In genomic region chr14:100056431-100056830, GRCh38 we compare ENCODE assay signal across 19 cellular contexts. TPM values are rescaled to one million over a fixed set of nuclear protein-coding genes. Genes with fewer than 3 reads are reported as not detected.
A peak's percentile ranks its signal among the peaks of the same experiment; 100 is the strongest.
DNase-seq lines count a peak whose midpoint lies in the region; ATAC-seq and TF ChIP-seq lines count a peak whose summit lies in the region.
"Had no signal": no experiment of that assay in that cellular context is flagged by ENCODE, and none has a peak within 500 bp of the region (broad histone marks: within the 10 kb centered on the region; RNA-seq: fewer than 3 reads in every experiment).

No MANE protein-coding gene starts in this region.

- POLR2A ChIA-PET in activated CD4-positive, alpha-beta T cell treated with anti-CD3 and anti-CD28 coated beads, Interleukin-2, amount 10 ng/mL, durations not matched to agents 7 days and 5 days (lab: Charles Lee): no interaction called here
- POLR2A ChIA-PET in CD4-positive, alpha-beta T cell (lab: Charles Lee): interaction anchor here (31.0 kb wide), 1 partner anchor 32 kb away, joined by 1638 read pairs; the partner anchor contains the start of gene EVL
- POLR2A ChIA-PET in naive thymus-derived CD8-positive, alpha-beta T cell (lab: Charles Lee): interaction anchor here (52.2 kb wide), 1 partner anchor 37 kb away, joined by 2215 read pairs; the partner anchor contains the start of gene EVL
- POLR2A ChIA-PET in activated CD4-positive, alpha-beta memory T cell treated with anti-CD3 and anti-CD28 coated beads, Interleukin-2, amount 10 ng/mL, durations not matched to agents 7 days and 5 days (lab: Charles Lee): interaction anchor here (33.6 kb wide), 1 partner anchor 37 kb away, joined by 1586 read pairs; the partner anchor contains the start of gene EVL

- peak overlapping the region; percentile 39 for H3K27ac ChIP-seq in CD4-positive, alpha-beta T cell (ENCODE audit: low read depth, low read length)
- H3K27ac ChIP-seq in breast epithelium: peak overlapping the region; percentile 76 to 77
- H3K27ac ChIP-seq: 22Rv1, PC-9 had no signal

- no peak for TF ChIP-seq POLR2A in breast epithelium (IDR thresholded peaks at IDR 0.05)

- no peak for DNase-seq in activated CD4-positive, alpha-beta T cell treated with anti-CD3 and anti-CD28 coated beads, Interleukin-2, amount 10 ng/mL, durations not matched to agents 7 days and 5 days
- DNase-seq in activated CD4-positive, alpha-beta T cell treated with anti-CD3 and anti-CD28 coated beads for 48 hours: no peak
- no peak for DNase-seq in CD4-positive, alpha-beta T cell
- DNase-seq in breast epithelium (ENCODE audit: low spot score in 2 of 2) (no peak), cerebellar cortex (ENCODE audit: low spot score) (no peak)
- DNase-seq in naive thymus-derived CD8-positive, alpha-beta T cell: no peak
- no peak for DNase-seq in activated CD4-positive, alpha-beta memory T cell treated with anti-CD3 and anti-CD28 coated beads, Interleukin-2, amount 10 ng/mL, durations not matched to agents 7 days and 5 days
- DNase-seq in central memory CD4-positive, alpha-beta T cell: no peak
- DNase-seq: DMS79, NCI-H1417, NCI-H2029, NCI-H2171, NCI-H446, NCI-H774, PC-9 had no signal

- intact Hi-C loops in CD4-positive, alpha-beta T cell (cut with DNase I, micrococcal nuclease): loop anchor here (2.0 to 5.0 kb wide), 3 partner anchors 74 to 321 kb away; partner anchors contain the start of gene WDR25 (in 1 of the 2)
- intact Hi-C loops in breast epithelium (cut with DNase I; ENCODE audit: low total_unique reads): no loop called here

- CTCF ChIA-PET in activated CD4-positive, alpha-beta T cell treated with anti-CD3 and anti-CD28 coated beads, Interleukin-2, amount 10 ng/mL, durations not matched to agents 7 days and 5 days (lab: Charles Lee): interaction anchor here (0.6 to 1.9 kb wide), 6 partner anchors 14 to 137 kb away, joined by 3 to 4 read pairs (median 3); no protein-coding TSS in a partner anchor
- CTCF ChIA-PET in CD4-positive, alpha-beta T cell (lab: Charles Lee): interaction anchor here (0.8 to 3.5 kb wide), 13 partner anchors 9 to 137 kb away, joined by 3 to 29 read pairs (median 7); no protein-coding TSS in a partner anchor
- CTCF ChIA-PET in activated CD4-positive, alpha-beta memory T cell treated with anti-CD3 and anti-CD28 coated beads, Interleukin-2, amount 10 ng/mL, durations not matched to agents 7 days and 5 days (lab: Charles Lee): interaction anchor here (0.6 to 5.1 kb wide), 13 partner anchors 8 to 137 kb away, joined by 3 to 40 read pairs (median 4); no protein-coding TSS in a partner anchor

- peak overlapping the region; percentile 27 for H3K27ac Mint-ChIP-seq in activated CD4-positive, alpha-beta T cell treated with anti-CD3 and anti-CD28 coated beads, Interleukin-2, amount 10 ng/mL, durations not matched to agents 7 days and 5 days
- H3K27ac Mint-ChIP-seq in CD4-positive, alpha-beta T cell: peak overlapping the region; percentile 78
- peak overlapping the region in 6 of 10 donors; percentile 6 to 96 (median 90) for H3K27ac Mint-ChIP-seq in naive thymus-derived CD8-positive, alpha-beta T cell
- no peak overlapping the region for H3K27ac Mint-ChIP-seq in activated CD4-positive, alpha-beta memory T cell treated with anti-CD3 and anti-CD28 coated beads, Interleukin-2, amount 10 ng/mL, durations not matched to agents 7 days and 5 days

- no peak overlapping the region for H3K4me3 ChIP-seq in breast epithelium
- H3K4me3 ChIP-seq: HAP-1, PC-9 had no signal

- no peaks in the 10 kb centered on the region for H3K9me3 Mint-ChIP-seq in activated CD4-positive, alpha-beta T cell treated with anti-CD3 and anti-CD28 coated beads, Interleukin-2, amount 10 ng/mL, durations not matched to agents 7 days and 5 days
- no peaks in the 10 kb centered on the region for H3K9me3 Mint-ChIP-seq in CD4-positive, alpha-beta T cell
- H3K9me3 Mint-ChIP-seq in naive thymus-derived CD8-positive, alpha-beta T cell: no peaks in the 10 kb centered on the region
- no peaks in the 10 kb centered on the region for H3K9me3 Mint-ChIP-seq in activated CD4-positive, alpha-beta memory T cell treated with anti-CD3 and anti-CD28 coated beads, Interleukin-2, amount 10 ng/mL, durations not matched to agents 7 days and 5 days
- H3K9me3 Mint-ChIP-seq: CD8-positive, alpha-beta memory T cell had no signal

- no peak overlapping the region for H3K4me3 Mint-ChIP-seq in activated CD4-positive, alpha-beta T cell treated with anti-CD3 and anti-CD28 coated beads, Interleukin-2, amount 10 ng/mL, durations not matched to agents 7 days and 5 days
- H3K4me3 Mint-ChIP-seq in CD4-positive, alpha-beta T cell: no peak overlapping the region
- H3K4me3 Mint-ChIP-seq in naive thymus-derived CD8-positive, alpha-beta T cell: peak overlapping the region in 1 of 10 donors; percentile 23
- H3K4me3 Mint-ChIP-seq in activated CD4-positive, alpha-beta memory T cell treated with anti-CD3 and anti-CD28 coated beads, Interleukin-2, amount 10 ng/mL, durations not matched to agents 7 days and 5 days: no peak overlapping the region
- H3K4me3 Mint-ChIP-seq: B cell had no signal

- H3K27me3 Mint-ChIP-seq in activated CD4-positive, alpha-beta T cell treated with anti-CD3 and anti-CD28 coated beads, Interleukin-2, amount 10 ng/mL, durations not matched to agents 7 days and 5 days: no peaks in the 10 kb centered on the region
- no peaks in the 10 kb centered on the region for H3K27me3 Mint-ChIP-seq in CD4-positive, alpha-beta T cell
- no peaks in the 10 kb centered on the region for H3K27me3 Mint-ChIP-seq in naive thymus-derived CD8-positive, alpha-beta T cell
- H3K27me3 Mint-ChIP-seq in activated CD4-positive, alpha-beta memory T cell treated with anti-CD3 and anti-CD28 coated beads, Interleukin-2, amount 10 ng/mL, durations not matched to agents 7 days and 5 days: no peaks in the 10 kb centered on the region
- H3K27me3 Mint-ChIP-seq: B cell; CD8-positive, alpha-beta memory T cell had no signal

- TF ChIP-seq CTCF in CD4-positive, alpha-beta T cell (IDR thresholded peaks at IDR 0.05): no peak
- no peak for TF ChIP-seq CTCF in breast epithelium (IDR thresholded peaks at IDR 0.05)

- H3K36me3 ChIP-seq in breast epithelium: no peaks in the 10 kb centered on the region
- H3K36me3 ChIP-seq: HAP-1 had no signal

- H3K36me3 Mint-ChIP-seq in activated CD4-positive, alpha-beta T cell treated with anti-CD3 and anti-CD28 coated beads, Interleukin-2, amount 10 ng/mL, durations not matched to agents 7 days and 5 days (ENCODE audit: low read depth): peaks cover 7% of the 10 kb centered on the region
- no peaks in the 10 kb centered on the region for H3K36me3 Mint-ChIP-seq in CD4-positive, alpha-beta T cell (ENCODE audit: low read depth)
- no peaks in the 10 kb centered on the region for H3K36me3 Mint-ChIP-seq in naive thymus-derived CD8-positive, alpha-beta T cell
- H3K36me3 Mint-ChIP-seq in activated CD4-positive, alpha-beta memory T cell treated with anti-CD3 and anti-CD28 coated beads, Interleukin-2, amount 10 ng/mL, durations not matched to agents 7 days and 5 days (ENCODE audit: low read depth): peaks cover 6% of the 10 kb centered on the region
- H3K36me3 Mint-ChIP-seq: CD8-positive, alpha-beta memory T cell had no signal

- H3K4me1 Mint-ChIP-seq in activated CD4-positive, alpha-beta T cell treated with anti-CD3 and anti-CD28 coated beads, Interleukin-2, amount 10 ng/mL, durations not matched to agents 7 days and 5 days: peaks cover 61% of the 10 kb centered on the region
- H3K4me1 Mint-ChIP-seq in CD4-positive, alpha-beta T cell (ENCODE audit: low read depth): peaks cover 44% of the 10 kb centered on the region
- peaks cover 24 to 50% (median 45%) of the 10 kb centered on the region in 4 donors for H3K4me1 Mint-ChIP-seq in naive thymus-derived CD8-positive, alpha-beta T cell
- peaks cover 45% of the 10 kb centered on the region for H3K4me1 Mint-ChIP-seq in activated CD4-positive, alpha-beta memory T cell treated with anti-CD3 and anti-CD28 coated beads, Interleukin-2, amount 10 ng/mL, durations not matched to agents 7 days and 5 days

- ATAC-seq in CD4-positive, alpha-beta T cell (ENCODE audit: poor library complexity): no peak
- no peak for ATAC-seq in naive thymus-derived CD8-positive, alpha-beta T cell

- H3K9me3 ChIP-seq in CD4-positive, alpha-beta T cell (ENCODE audit: control insufficient read depth, low read length): no peaks in the 10 kb centered on the region
- H3K9me3 ChIP-seq in breast epithelium: no peaks in the 10 kb centered on the region
- H3K9me3 ChIP-seq: HAP-1 had no signal

- no peaks in the 10 kb centered on the region for H3K27me3 ChIP-seq in CD4-positive, alpha-beta T cell (ENCODE audit: control insufficient read depth, insufficient read depth, low read length)
- no peaks in the 10 kb centered on the region for H3K27me3 ChIP-seq in breast epithelium

- peaks cover 0 to 10% of the 10 kb centered on the region in 2 donors for H3K4me1 ChIP-seq in breast epithelium
- H3K4me1 ChIP-seq: HAP-1 had no signal

RNA-seq across cellular contexts. Expression of gene EVL, which starts 8.8 kb away (rescaled TPM):
- 1,000 to 10,000 TPM; 1,017 to 1,048 TPM for total RNA-seq in activated CD4-positive, alpha-beta T cell treated with anti-CD3 and anti-CD28 coated beads, Interleukin-2, amount 10 ng/mL, durations not matched to agents 7 days and 5 days
- total RNA-seq in CD4-positive, alpha-beta T cell: 100 to 1,000 TPM; 660 to 678 TPM
- 100 to 1,000 TPM in 2 of 3 donors, 10 to 100 TPM in 1; 50.7 to 116 (median 107) TPM for total RNA-seq in breast epithelium
- total RNA-seq in naive thymus-derived CD8-positive, alpha-beta T cell: 1,000 to 10,000 TPM; 1,491 to 1,493 TPM
- polyA plus RNA-seq in naive thymus-derived CD8-positive, alpha-beta T cell: 100 to 1,000 TPM; 111 to 153 (median 148) TPM
- 100 to 1,000 TPM; 771 to 787 TPM for total RNA-seq in activated CD4-positive, alpha-beta memory T cell treated with anti-CD3 and anti-CD28 coated beads, Interleukin-2, amount 10 ng/mL, durations not matched to agents 7 days and 5 days

Comparison
In these comparisons a context has a peak if more than half of its experiments do, and no peak if none do; other contexts are left out.
1. RNA of gene EVL, which starts 8.8 kb away (total RNA-seq): 1,491 to 1,493 TPM in naive thymus-derived CD8-positive, alpha-beta T cell, 1,017 to 1,048 TPM in activated CD4-positive, alpha-beta T cell treated with anti-CD3 and anti-CD28 coated beads, Interleukin-2, amount 10 ng/mL, durations not matched to agents 7 days and 5 days, 771 to 787 TPM in activated CD4-positive, alpha-beta memory T cell treated with anti-CD3 and anti-CD28 coated beads, Interleukin-2, amount 10 ng/mL, durations not matched to agents 7 days and 5 days and 660 to 678 TPM in CD4-positive, alpha-beta T cell; 50.7 to 116 TPM in breast epithelium; every median in the first group is over 4 times any median in the second.